In the genomic region with DNA sequence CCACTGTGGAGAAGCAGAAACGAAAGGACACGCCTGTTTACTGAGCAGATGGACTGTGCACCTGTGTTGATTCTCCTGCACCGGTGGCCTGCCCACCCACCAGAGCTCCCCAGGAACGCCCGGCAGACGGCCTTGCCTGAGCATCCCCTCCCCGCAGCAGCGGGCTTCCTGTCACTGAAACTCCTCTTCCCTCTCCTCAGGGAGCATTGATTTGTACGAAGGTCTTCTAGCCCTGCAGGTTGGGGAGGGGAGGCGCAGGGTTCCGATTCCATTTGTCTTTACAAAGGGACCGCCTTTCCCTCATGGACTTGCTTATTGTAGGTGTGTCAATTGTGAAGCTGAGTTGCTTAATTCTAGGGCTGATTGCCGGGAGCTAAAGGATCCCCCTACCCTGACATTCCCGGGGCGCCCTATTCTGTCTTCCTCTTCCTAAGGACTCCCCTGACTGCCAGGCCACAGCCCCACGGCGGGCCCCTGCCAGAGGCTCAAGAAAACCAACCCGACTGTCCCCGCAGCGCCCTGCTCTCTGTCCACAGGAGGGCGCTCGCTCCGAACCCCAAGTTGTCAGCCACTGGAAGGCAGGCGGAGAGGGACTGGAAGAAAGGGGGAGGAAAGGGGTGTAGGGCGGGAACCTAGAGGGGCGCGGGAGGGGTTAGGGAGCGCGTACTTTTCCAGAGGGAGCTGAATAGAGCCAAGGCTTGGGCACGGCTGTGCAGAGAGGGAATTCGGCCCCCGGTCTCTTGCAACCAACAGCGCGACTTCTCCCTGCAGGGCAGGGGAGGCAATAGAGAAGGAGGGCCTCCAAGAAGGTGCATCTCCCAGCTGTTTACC, we compare ENCODE assay signal across 8 cellular contexts. TPM values are rescaled to one million over a fixed set of nuclear protein-coding genes. Genes with fewer than 3 reads are reported as not detected.
DNase-seq lines count a peak whose midpoint lies in the region; ATAC-seq and TF ChIP-seq lines count a peak whose summit lies in the region.

No MANE protein-coding gene starts in this region.

- H3K36me3 Mint-ChIP-seq in activated CD4-positive, alpha-beta memory T cell treated with anti-CD3 and anti-CD28 coated beads for 36 hours = peaks cover 24% of the 10 kb centered on the region

- 20% methylated on average over 34 of the region's 34 CpGs for WGBS in liver

- CTCF ChIA-PET in activated CD4-positive, alpha-beta memory T cell treated with anti-CD3 and anti-CD28 coated beads for 36 hours (lab: Charles Lee) = interaction anchor here (0.6 to 6.3 kb wide), 34 partner anchors 7 to 604 kb away, joined by 3 to 269 read pairs (median 6); a partner anchor contains a TSS

- H3K4me1 Mint-ChIP-seq in activated CD4-positive, alpha-beta memory T cell treated with anti-CD3 and anti-CD28 coated beads for 36 hours (ENCODE audit: low read depth) = peaks cover 58% of the 10 kb centered on the region

- POLR2A ChIA-PET in activated CD4-positive, alpha-beta memory T cell treated with anti-CD3 and anti-CD28 coated beads for 36 hours (lab: Charles Lee) = interaction anchor here (1.2 to 6.4 kb wide), 5 partner anchors 12 to 101 kb away, joined by 3 to 99 read pairs (median 24); a partner anchor contains a TSS

- H3K9ac ChIP-seq in duodenal mucosa (ENCODE audit: low read depth in 1 of 2, low read length in 2 of 2) = peak overlapping the region; percentile 95 to 98
- H3K9ac ChIP-seq in liver (ENCODE audit: low read depth in 1 of 2, low read length in 2 of 2) = no peak overlapping the region

- H3K4me1 ChIP-seq in duodenal mucosa (ENCODE audit: control insufficient read depth in 1 of 2, insufficient read depth in 2 of 2, low read length in 2 of 2) = peaks cover 50 to 59% of the 10 kb centered on the region in 2 donors
- peaks cover 0 to 4% (median 2%) of the 10 kb centered on the region in 4 donors for H3K4me1 ChIP-seq in liver (ENCODE audit: control insufficient read depth in 4 of 4, insufficient read depth in 4 of 4, low read length in 3 of 4)

- no peaks in the 10 kb centered on the region for H3K36me3 ChIP-seq in duodenal mucosa (ENCODE audit: control insufficient read depth in 1 of 2, insufficient read depth in 2 of 2, low read length in 2 of 2)
- H3K36me3 ChIP-seq in liver (ENCODE audit: control insufficient read depth in 4 of 4, insufficient read depth in 3 of 4, low read depth in 1 of 4, low read length in 3 of 4) = no peaks in the 10 kb centered on the region

- no peaks in the 10 kb centered on the region for H3K27me3 ChIP-seq in duodenal mucosa (ENCODE audit: control insufficient read depth in 1 of 2, insufficient read depth in 2 of 2, low read length in 2 of 2)
- H3K27me3 ChIP-seq in liver (ENCODE audit: control insufficient read depth in 4 of 4, insufficient read depth in 4 of 4, low read length in 3 of 4) = peaks cover 0 to 6% (median 4%) of the 10 kb centered on the region in 4 donors

- H3K27me3 Mint-ChIP-seq in activated CD4-positive, alpha-beta memory T cell treated with anti-CD3 and anti-CD28 coated beads for 36 hours = no peaks in the 10 kb centered on the region

- TF ChIP-seq RAD21 in liver (IDR thresholded peaks at IDR 0.05) = peak; percentile 60 to 76

- no peaks in the 10 kb centered on the region for H3K9me3 Mint-ChIP-seq in activated CD4-positive, alpha-beta memory T cell treated with anti-CD3 and anti-CD28 coated beads for 36 hours

- DNase-seq in 8988T (peak; percentile 87), GOT3 (lab: John Stamatoyannopoulos, UW) (peak; percentile 42), NCI-H526 treated with DMSO at 0.1 percent for 48 hours (lab: John Stamatoyannopoulos, UW) (peak; percentile 85)
- DNase-seq in activated CD4-positive, alpha-beta memory T cell treated with anti-CD3 and anti-CD28 coated beads for 36 hours = peak; percentile 90
- peak; percentile 65 to 69 for DNase-seq in stimulated activated CD4-positive, alpha-beta T cell treated with anti-CD3 and anti-CD28 coated beads, Interleukin-1b, Interleukin-23, amount 100 ng/mL, for 4 hours (ENCODE audit: low read depth in 2 of 2)

- intact Hi-C loops in activated CD4-positive, alpha-beta memory T cell treated with anti-CD3 and anti-CD28 coated beads for 36 hours (cut with micrococcal nuclease) = loop anchor here (1.0 to 10.0 kb wide), 6 partner anchors 14 to 138 kb away; a partner anchor contains a TSS

- peak overlapping the region; percentile 96 for H3K27ac Mint-ChIP-seq in activated CD4-positive, alpha-beta memory T cell treated with anti-CD3 and anti-CD28 coated beads for 36 hours

- peak; percentile 46 for TF ChIP-seq CTCF in liver (IDR thresholded peaks at IDR 0.05; ENCODE audit: low read depth, low read length, missing input control)

- no peaks in the 10 kb centered on the region for H3K9me3 ChIP-seq in duodenal mucosa (ENCODE audit: control insufficient read depth in 1 of 2, low read length in 2 of 2)
- H3K9me3 ChIP-seq in liver (ENCODE audit: control insufficient read depth in 4 of 4, low read length in 3 of 4) = no peaks in the 10 kb centered on the region

- no peak for ATAC-seq in HG02852 (IDR thresholded peaks at IDR 0.05; ENCODE audit: unreplicated experiment)

- H3K27ac ChIP-seq in duodenal mucosa (ENCODE audit: low read depth, low read length) (peak overlapping the region; percentile 77), liver (ENCODE audit: low read depth in 1 of 2, low read length in 2 of 2) (peak overlapping the region in 1 of 2 donors; percentile 41)

- peak overlapping the region; percentile 91 for H3K4me3 Mint-ChIP-seq in activated CD4-positive, alpha-beta memory T cell treated with anti-CD3 and anti-CD28 coated beads for 36 hours

- H3K4me3 ChIP-seq in duodenal mucosa (ENCODE audit: low read depth in 1 of 2, low read length in 2 of 2) = peak overlapping the region; percentile 77 to 85
- H3K4me3 ChIP-seq in liver (ENCODE audit: low read depth in 1 of 3, low read length in 3 of 3) = no peak overlapping the region

TF ChIP-seq in liver, 16 proteins besides CTCF, POLR2A, EP300 and RAD21 (continues in another document):
- TF ChIP-seq EGR1 (IDR thresholded peaks at IDR 0.05; ENCODE audit: low read depth in 2 of 2) (no peak), RXRA (IDR thresholded peaks at IDR 0.05) (no peak), YY1 (IDR thresholded peaks at IDR 0.05) (no peak), GABPA (IDR thresholded peaks at IDR 0.05 in 1 of 2, conservative IDR thresholded peaks at IDR 0.05 in 1 of 2) (no peak), HNF4G (IDR thresholded peaks at IDR 0.05) (no peak), NR2F2 (IDR thresholded peaks at IDR 0.05) (no peak), SP1 (IDR thresholded peaks at IDR 0.05) (no peak), TAF1 (conservative IDR thresholded peaks at IDR 0.05) (no peak), HNF4A (conservative IDR thresholded peaks at IDR 0.05) (no peak)
- TF ChIP-seq, protein P1, sequence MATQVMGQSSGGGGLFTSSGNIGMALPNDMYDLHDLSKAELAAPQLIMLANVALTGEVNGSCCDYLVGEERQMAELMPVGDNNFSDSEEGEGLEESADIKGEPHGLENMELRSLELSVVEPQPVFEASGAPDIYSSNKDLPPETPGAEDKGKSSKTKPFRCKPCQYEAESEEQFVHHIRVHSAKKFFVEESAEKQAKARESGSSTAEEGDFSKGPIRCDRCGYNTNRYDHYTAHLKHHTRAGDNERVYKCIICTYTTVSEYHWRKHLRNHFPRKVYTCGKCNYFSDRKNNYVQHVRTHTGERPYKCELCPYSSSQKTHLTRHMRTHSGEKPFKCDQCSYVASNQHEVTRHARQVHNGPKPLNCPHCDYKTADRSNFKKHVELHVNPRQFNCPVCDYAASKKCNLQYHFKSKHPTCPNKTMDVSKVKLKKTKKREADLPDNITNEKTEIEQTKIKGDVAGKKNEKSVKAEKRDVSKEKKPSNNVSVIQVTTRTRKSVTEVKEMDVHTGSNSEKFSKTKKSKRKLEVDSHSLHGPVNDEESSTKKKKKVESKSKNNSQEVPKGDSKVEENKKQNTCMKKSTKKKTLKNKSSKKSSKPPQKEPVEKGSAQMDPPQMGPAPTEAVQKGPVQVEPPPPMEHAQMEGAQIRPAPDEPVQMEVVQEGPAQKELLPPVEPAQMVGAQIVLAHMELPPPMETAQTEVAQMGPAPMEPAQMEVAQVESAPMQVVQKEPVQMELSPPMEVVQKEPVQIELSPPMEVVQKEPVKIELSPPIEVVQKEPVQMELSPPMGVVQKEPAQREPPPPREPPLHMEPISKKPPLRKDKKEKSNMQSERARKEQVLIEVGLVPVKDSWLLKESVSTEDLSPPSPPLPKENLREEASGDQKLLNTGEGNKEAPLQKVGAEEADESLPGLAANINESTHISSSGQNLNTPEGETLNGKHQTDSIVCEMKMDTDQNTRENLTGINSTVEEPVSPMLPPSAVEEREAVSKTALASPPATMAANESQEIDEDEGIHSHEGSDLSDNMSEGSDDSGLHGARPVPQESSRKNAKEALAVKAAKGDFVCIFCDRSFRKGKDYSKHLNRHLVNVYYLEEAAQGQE (IDR thresholded peaks at IDR 0.05) = no peak
- TF ChIP-seq, protein P2, sequence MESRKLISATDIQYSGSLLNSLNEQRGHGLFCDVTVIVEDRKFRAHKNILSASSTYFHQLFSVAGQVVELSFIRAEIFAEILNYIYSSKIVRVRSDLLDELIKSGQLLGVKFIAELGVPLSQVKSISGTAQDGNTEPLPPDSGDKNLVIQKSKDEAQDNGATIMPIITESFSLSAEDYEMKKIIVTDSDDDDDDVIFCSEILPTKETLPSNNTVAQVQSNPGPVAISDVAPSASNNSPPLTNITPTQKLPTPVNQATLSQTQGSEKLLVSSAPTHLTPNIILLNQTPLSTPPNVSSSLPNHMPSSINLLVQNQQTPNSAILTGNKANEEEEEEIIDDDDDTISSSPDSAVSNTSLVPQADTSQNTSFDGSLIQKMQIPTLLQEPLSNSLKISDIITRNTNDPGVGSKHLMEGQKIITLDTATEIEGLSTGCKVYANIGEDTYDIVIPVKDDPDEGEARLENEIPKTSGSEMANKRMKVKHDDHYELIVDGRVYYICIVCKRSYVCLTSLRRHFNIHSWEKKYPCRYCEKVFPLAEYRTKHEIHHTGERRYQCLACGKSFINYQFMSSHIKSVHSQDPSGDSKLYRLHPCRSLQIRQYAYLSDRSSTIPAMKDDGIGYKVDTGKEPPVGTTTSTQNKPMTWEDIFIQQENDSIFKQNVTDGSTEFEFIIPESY (IDR thresholded peaks at IDR 0.05) = no peak

RNA-seq across cellular contexts. Expression of a gene that starts 2.8 kb away (rescaled TPM):
- total RNA-seq in activated CD4-positive, alpha-beta memory T cell treated with anti-CD3 and anti-CD28 coated beads for 36 hours = 100 to 1,000 TPM; 503 to 513 TPM
- total RNA-seq in liver = 100 to 1,000 TPM in 1 of 2 donors, 1 to 10 TPM in 1; 5.7 to 124 TPM
- polyA plus RNA-seq in liver = 10 to 100 TPM; 27.3 to 30.0 TPM

RNA-seq across cellular contexts. Expression of a gene that starts 7.8 kb away (rescaled TPM):
- total RNA-seq in activated CD4-positive, alpha-beta memory T cell treated with anti-CD3 and anti-CD28 coated beads for 36 hours = 1 to 10 TPM; 3.3 to 4.0 TPM
- not detected for total RNA-seq in liver
- polyA plus RNA-seq in liver = not detected

RNA-seq across cellular contexts. Expression of a gene that starts 12.6 kb away (rescaled TPM):
- total RNA-seq in activated CD4-positive, alpha-beta memory T cell treated with anti-CD3 and anti-CD28 coated beads for 36 hours = 100 to 1,000 TPM; 352 to 382 TPM
- total RNA-seq in liver = 10 to 100 TPM in 1 of 2 donors, 1 to 10 TPM in 1; 4.8 to 69.8 TPM
- polyA plus RNA-seq in liver = 10 to 100 TPM; 16.3 to 17.1 TPM

RNA-seq across cellular contexts. Expression of a gene that starts 16.1 kb away (rescaled TPM):
- not detected for total RNA-seq in activated CD4-positive, alpha-beta memory T cell treated with anti-CD3 and anti-CD28 coated beads for 36 hours
- total RNA-seq in liver = not detected
- not detected for polyA plus RNA-seq in liver

RNA-seq across cellular contexts. Expression of a gene that starts 32.7 kb away (rescaled TPM):
- total RNA-seq in activated CD4-positive, alpha-beta memory T cell treated with anti-CD3 and anti-CD28 coated beads for 36 hours = 1 to 10 TPM; 3.5 to 5.3 TPM
- total RNA-seq in liver = not detected
- polyA plus RNA-seq in liver = under 1 TPM; 0.22 to 0.67 TPM

Comparison
In these comparisons a context has a peak if more than half of its experiments do, and no peak if none do; other contexts are left out.
1. H3K4me3 ChIP-seq: peak in duodenal mucosa (2 of 2); none in liver (0 of 3).
2. H3K9ac ChIP-seq: peak in duodenal mucosa (2 of 2); none in liver (0 of 2).
3. RNA of a gene that starts 2.8 kb away (total RNA-seq): 503 to 513 TPM in activated CD4-positive, alpha-beta memory T cell treated with anti-CD3 and anti-CD28 coated beads for 36 hours; 5.7 to 124 TPM in liver; every median in the first group is over 4 times any median in the second.
4. RNA of a gene that starts 7.8 kb away (total RNA-seq): 3.3 to 4.0 TPM in activated CD4-positive, alpha-beta memory T cell treated with anti-CD3 and anti-CD28 coated beads for 36 hours; not detected in liver; every median in the first group is over 4 times any median in the second.
5. RNA of a gene that starts 12.6 kb away (total RNA-seq): 352 to 382 TPM in activated CD4-positive, alpha-beta memory T cell treated with anti-CD3 and anti-CD28 coated beads for 36 hours; 4.8 to 69.8 TPM in liver; every median in the first group is over 4 times any median in the second.
6. Peak in every context shown above with its lines, with median percentiles within 50 percentile points of each other: DNase-seq.